8 cellular contexts compared by ENCODE assay signal in genomic region chr16:787978-788398, GRCh38. TPM values are rescaled to one million over a fixed set of nuclear protein-coding genes. Genes with fewer than 3 reads are reported as not detected.
DNase-seq lines count a peak whose midpoint lies in the region; ATAC-seq and TF ChIP-seq lines count a peak whose summit lies in the region.

TSS of gene RPUSD1 (minus strand) at chr16:788381. CDS start at chr16:787737, 644 bp downstream.

- peak; percentile 47 for TF ChIP-seq POLR2A in GM10847 (IDR thresholded peaks at IDR 0.05; ENCODE audit: extremely low read depth, insufficient read length)

- H3K4me1 ChIP-seq in foreskin keratinocyte (no peaks in the 10 kb centered on the region), rectal smooth muscle tissue (ENCODE audit: control insufficient read depth, insufficient read depth, low read length) (no peaks in the 10 kb centered on the region)

- TF ChIP-seq CTCF in HFF-Myc (IDR thresholded peaks at IDR 0.05; ENCODE audit: low read depth, low read length, missing control alignments) (no peak), foreskin keratinocyte (conservative IDR thresholded peaks at IDR 0.05) (no peak)

- H3K36me3 ChIP-seq in rectal smooth muscle tissue (ENCODE audit: control insufficient read depth, insufficient read depth, low read length) = no peaks in the 10 kb centered on the region

- H3K9ac ChIP-seq in rectal smooth muscle tissue (ENCODE audit: low read length) = peak within 1 kb of the TSS; percentile 93

- DNase-seq in HFF-Myc (ENCODE audit: extremely low read depth, low read depth) (no peak), foreskin keratinocyte (no peak), DMS53 (lab: John Stamatoyannopoulos, UW) (no peak)

- peak; percentile 15 for ATAC-seq in SK-N-SH treated with all-trans-retinoic acid at 6 μM for 48 hours
- peak; percentile 9 for ATAC-seq in foreskin keratinocyte
- no peak for ATAC-seq in HG03196 (IDR thresholded peaks at IDR 0.05; ENCODE audit: unreplicated experiment)
- no peak for ATAC-seq in GM18861 (IDR thresholded peaks at IDR 0.05; ENCODE audit: unreplicated experiment)

- H3K27ac ChIP-seq in foreskin keratinocyte = peak within 1 kb of the TSS; percentile 84
- H3K27ac ChIP-seq in rectal smooth muscle tissue (ENCODE audit: low read depth, low read length) = peak within 1 kb of the TSS; percentile 3

- peaks cover 8% of the 10 kb centered on the region for H3K27me3 ChIP-seq in foreskin keratinocyte
- peaks cover 5% of the 10 kb centered on the region for H3K27me3 ChIP-seq in rectal smooth muscle tissue (ENCODE audit: control insufficient read depth, insufficient read depth, low read length)

- H3K4me3 ChIP-seq in HFF-Myc (replicated peaks; ENCODE audit: low read depth, low read length) (peak within 1 kb of the TSS; percentile 91), rectal smooth muscle tissue (ENCODE audit: low read length) (peak within 1 kb of the TSS; percentile 95)

TF ChIP-seq in SK-N-SH treated with all-trans-retinoic acid at 6 μM for 48 hours, 23 proteins besides CTCF, POLR2A, EP300 and RAD21:
- no peak for TF ChIP-seq BACH2 (CRISPR knock-in tag; IDR thresholded peaks at IDR 0.05; ENCODE audit: borderline replicate concordance)
- TF ChIP-seq TSHZ2 (CRISPR knock-in tag; IDR thresholded peaks at IDR 0.05) = no peak
- TF ChIP-seq TCF4 (CRISPR knock-in tag; IDR thresholded peaks at IDR 0.05; ENCODE audit: borderline replicate concordance) = no peak
- TF ChIP-seq ZNF8 (CRISPR knock-in tag; IDR thresholded peaks at IDR 0.05) = no peak
- no peak for TF ChIP-seq OSR1 (CRISPR knock-in tag; IDR thresholded peaks at IDR 0.05)
- no peak for TF ChIP-seq SNAI2 (CRISPR knock-in tag; IDR thresholded peaks at IDR 0.05)
- no peak for TF ChIP-seq ZFP3 (CRISPR knock-in tag; IDR thresholded peaks at IDR 0.05)
- TF ChIP-seq ZC3H10 (CRISPR knock-in tag; IDR thresholded peaks at IDR 0.05) = no peak
- TF ChIP-seq PPARA (CRISPR knock-in tag; IDR thresholded peaks at IDR 0.05; ENCODE audit: borderline replicate concordance) = no peak
- TF ChIP-seq POU6F1 (CRISPR knock-in tag; IDR thresholded peaks at IDR 0.05; ENCODE audit: borderline replicate concordance, low read depth) = no peak
- TF ChIP-seq CREB5 (CRISPR knock-in tag; IDR thresholded peaks at IDR 0.05; ENCODE audit: low read depth) = no peak
- TF ChIP-seq GLIS3 (CRISPR knock-in tag; IDR thresholded peaks at IDR 0.05) = no peak
- TF ChIP-seq RARB (CRISPR knock-in tag; IDR thresholded peaks at IDR 0.05) = no peak
- TF ChIP-seq ZFP30 (CRISPR knock-in tag; IDR thresholded peaks at IDR 0.05) = no peak
- TF ChIP-seq CSDC2 (CRISPR knock-in tag; IDR thresholded peaks at IDR 0.05) = no peak
- no peak for TF ChIP-seq ZNF565 (CRISPR knock-in tag; conservative IDR thresholded peaks at IDR 0.05; ENCODE audit: low read depth)

RNA-seq across cellular contexts. Expression of gene RPUSD1, which starts in this region (rescaled TPM):
- 36.7 and 40.3 TPM in 2 replicates for total RNA-seq in foreskin keratinocyte
- 41.0 and 45.4 TPM in 2 replicates for polyA plus RNA-seq in foreskin keratinocyte

Comparison
In these comparisons a context has a peak if more than half of its experiments do, and no peak if none do; other contexts are left out.
1. ATAC-seq: peak in SK-N-SH treated with all-trans-retinoic acid at 6 μM for 48 hours (single experiment) and foreskin keratinocyte (single experiment); none in HG03196 (single experiment) and GM18861 (single experiment).